Comparison of ENCODE assay signal across 1 cellular context in the genomic region with DNA sequence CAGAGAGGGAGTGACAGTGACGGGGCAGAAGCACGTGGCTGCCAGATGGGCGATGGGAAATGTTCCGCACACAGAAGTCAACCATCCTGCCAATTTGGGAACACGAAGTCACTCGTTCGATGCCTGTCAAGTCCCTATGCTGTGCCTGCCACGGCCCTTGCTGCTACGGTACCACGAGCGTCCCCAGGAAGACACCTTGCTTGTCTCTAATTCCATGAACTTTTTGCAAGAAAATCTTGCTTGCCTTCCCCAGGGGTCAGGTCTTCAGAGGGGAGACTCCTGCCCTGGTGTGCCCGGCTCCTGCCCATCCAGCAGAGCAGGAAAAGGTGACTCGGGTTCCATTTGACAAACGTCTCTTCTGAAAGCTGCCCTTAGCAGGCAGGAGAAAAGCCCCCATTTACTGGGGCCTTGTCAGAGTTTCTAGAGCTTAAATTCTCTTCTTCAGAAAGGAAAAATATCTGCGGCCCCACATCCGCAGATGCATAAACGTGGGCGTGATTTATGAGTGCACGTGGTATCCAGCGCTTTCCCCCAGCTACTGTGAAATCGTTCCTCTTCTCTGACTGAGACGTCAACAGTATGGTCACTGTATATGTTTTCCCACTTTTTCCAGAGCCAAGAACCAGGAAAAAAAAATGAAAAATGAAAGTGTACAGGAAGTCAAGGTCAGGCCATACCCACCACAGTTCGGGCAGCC.
A peak's percentile ranks its signal among the peaks of the same experiment; 100 is the strongest.
TF ChIP-seq lines count a peak whose summit lies in the region.

No MANE protein-coding gene starts in this region.

TF ChIP-seq in K562, 482 proteins besides CTCF, POLR2A, EP300 and RAD21:
- TF ChIP-seq, protein P1, sequence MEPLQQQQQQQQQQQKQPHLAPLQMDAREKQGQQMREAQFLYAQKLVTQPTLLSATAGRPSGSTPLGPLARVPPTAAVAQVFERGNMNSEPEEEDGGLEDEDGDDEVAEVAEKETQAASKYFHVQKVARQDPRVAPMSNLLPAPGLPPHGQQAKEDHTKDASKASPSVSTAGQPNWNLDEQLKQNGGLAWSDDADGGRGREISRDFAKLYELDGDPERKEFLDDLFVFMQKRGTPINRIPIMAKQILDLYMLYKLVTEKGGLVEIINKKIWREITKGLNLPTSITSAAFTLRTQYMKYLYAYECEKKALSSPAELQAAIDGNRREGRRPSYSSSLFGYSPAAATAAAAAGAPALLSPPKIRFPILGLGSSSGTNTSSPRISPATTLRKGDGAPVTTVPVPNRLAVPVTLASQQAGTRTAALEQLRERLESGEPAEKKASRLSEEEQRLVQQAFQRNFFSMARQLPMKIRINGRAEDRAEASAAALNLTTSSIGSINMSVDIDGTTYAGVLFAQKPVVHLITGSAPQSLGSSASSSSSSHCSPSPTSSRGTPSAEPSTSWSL (CRISPR knock-in tag; IDR thresholded peaks at IDR 0.05; ENCODE audit: borderline replicate concordance) = no peak
- TF ChIP-seq FOXK2 (conservative IDR thresholded peaks at IDR 0.05 in 1 of 2, IDR thresholded peaks at IDR 0.05 in 1 of 2; ENCODE audit: low read depth in 2 of 2) (no peak), EGR1 (conservative IDR thresholded peaks at IDR 0.05) (peak; percentile 84), DMBX1 (CRISPR knock-in tag; IDR thresholded peaks at IDR 0.05; ENCODE audit: borderline replicate concordance) (no peak), ZNF212 (CRISPR knock-in tag; IDR thresholded peaks at IDR 0.05) (no peak), MYC (IDR thresholded peaks at IDR 0.05; ENCODE audit: low read depth, low read length) (no peak), MYC (CRISPR knock-in tag; IDR thresholded peaks at IDR 0.05; ENCODE audit: borderline replicate concordance, low read depth) (no peak), EHMT2 (IDR thresholded peaks at IDR 0.05) (no peak), MEIS2 (IDR thresholded peaks at IDR 0.05; ENCODE audit: partially characterized antibody) (peak; percentile 65), KAT2B (IDR thresholded peaks at IDR 0.05; ENCODE audit: low read depth, low read length) (no peak), NR2C1 (IDR thresholded peaks at IDR 0.05) (no peak), NR2C1 (tag; IDR thresholded peaks at IDR 0.05) (no peak), KDM5B (IDR thresholded peaks at IDR 0.05; ENCODE audit: insufficient replicate concordance, low read depth, low read length) (no peak), NCOA4 (IDR thresholded peaks at IDR 0.05; ENCODE audit: partially characterized antibody) (no peak), GATA2 (CRISPR knock-in tag; IDR thresholded peaks at IDR 0.05) (no peak), CHCHD3 (CRISPR knock-in tag; IDR thresholded peaks at IDR 0.05) (no peak), ZNF384 (IDR thresholded peaks at IDR 0.05; ENCODE audit: low read depth, low read length) (no peak), KLF6 (CRISPR knock-in tag; IDR thresholded peaks at IDR 0.05; ENCODE audit: borderline replicate concordance) (no peak), THRAP3 (IDR thresholded peaks at IDR 0.05; ENCODE audit: borderline replicate concordance) (no peak), PTBP1 (IDR thresholded peaks at IDR 0.05; ENCODE audit: low read depth, low read length) (no peak)
- TF ChIP-seq, protein P2, sequence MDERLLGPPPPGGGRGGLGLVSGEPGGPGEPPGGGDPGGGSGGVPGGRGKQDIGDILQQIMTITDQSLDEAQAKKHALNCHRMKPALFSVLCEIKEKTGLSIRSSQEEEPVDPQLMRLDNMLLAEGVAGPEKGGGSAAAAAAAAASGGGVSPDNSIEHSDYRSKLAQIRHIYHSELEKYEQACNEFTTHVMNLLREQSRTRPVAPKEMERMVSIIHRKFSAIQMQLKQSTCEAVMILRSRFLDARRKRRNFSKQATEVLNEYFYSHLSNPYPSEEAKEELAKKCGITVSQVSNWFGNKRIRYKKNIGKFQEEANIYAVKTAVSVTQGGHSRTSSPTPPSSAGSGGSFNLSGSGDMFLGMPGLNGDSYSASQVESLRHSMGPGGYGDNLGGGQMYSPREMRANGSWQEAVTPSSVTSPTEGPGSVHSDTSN (CRISPR knock-in tag; IDR thresholded peaks at IDR 0.05; ENCODE audit: low read depth) = no peak
- TF ChIP-seq, protein P2 (tag; conservative IDR thresholded peaks at IDR 0.05; ENCODE audit: low read depth) = peak; percentile 72
- TF ChIP-seq, protein P3, sequence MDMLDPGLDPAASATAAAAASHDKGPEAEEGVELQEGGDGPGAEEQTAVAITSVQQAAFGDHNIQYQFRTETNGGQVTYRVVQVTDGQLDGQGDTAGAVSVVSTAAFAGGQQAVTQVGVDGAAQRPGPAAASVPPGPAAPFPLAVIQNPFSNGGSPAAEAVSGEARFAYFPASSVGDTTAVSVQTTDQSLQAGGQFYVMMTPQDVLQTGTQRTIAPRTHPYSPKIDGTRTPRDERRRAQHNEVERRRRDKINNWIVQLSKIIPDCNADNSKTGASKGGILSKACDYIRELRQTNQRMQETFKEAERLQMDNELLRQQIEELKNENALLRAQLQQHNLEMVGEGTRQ (CRISPR knock-in tag; IDR thresholded peaks at IDR 0.05) = 0 out of 2 replicates have a peak, but pooled peaks have one; percentile 7
- TF ChIP-seq, protein P4, sequence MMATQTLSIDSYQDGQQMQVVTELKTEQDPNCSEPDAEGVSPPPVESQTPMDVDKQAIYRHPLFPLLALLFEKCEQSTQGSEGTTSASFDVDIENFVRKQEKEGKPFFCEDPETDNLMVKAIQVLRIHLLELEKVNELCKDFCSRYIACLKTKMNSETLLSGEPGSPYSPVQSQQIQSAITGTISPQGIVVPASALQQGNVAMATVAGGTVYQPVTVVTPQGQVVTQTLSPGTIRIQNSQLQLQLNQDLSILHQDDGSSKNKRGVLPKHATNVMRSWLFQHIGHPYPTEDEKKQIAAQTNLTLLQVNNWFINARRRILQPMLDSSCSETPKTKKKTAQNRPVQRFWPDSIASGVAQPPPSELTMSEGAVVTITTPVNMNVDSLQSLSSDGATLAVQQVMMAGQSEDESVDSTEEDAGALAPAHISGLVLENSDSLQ (IDR thresholded peaks at IDR 0.05) = peak; percentile 42; the same call in 1 of the 2 replicates
